ENCODE assay signal across 10 cellular contexts in the genomic region with DNA sequence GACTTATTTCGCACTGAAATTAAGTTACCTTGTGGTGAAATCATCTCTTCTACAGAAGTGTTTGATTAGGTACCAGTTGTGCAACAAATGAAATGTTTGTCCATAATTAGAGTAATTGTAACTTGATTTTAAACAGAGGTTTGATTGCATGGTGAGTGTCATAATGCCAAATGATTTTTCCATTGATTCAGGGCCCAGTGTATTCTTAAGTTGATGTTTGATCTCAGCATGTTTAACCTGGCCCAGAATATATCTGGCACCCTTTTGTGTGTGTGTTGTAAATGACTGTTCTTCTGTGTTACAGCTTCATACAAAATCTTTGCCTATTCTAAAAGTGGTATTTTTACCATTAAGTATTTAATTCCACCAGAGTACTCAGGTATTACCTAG. TPM values are rescaled to one million over a fixed set of nuclear protein-coding genes. Genes with fewer than 3 reads are reported as not detected.
DNase-seq lines count a peak whose midpoint lies in the region; ATAC-seq and TF ChIP-seq lines count a peak whose summit lies in the region.
"Had no signal": no experiment of that assay in that cellular context is flagged by ENCODE, and none has a peak within 500 bp of the region (broad histone marks: within the 10 kb centered on the region; RNA-seq: fewer than 3 reads in every experiment).

No MANE protein-coding gene starts in this region.

- no peak for TF ChIP-seq POLR2A in transverse colon (IDR thresholded peaks at IDR 0.05)

- in situ Hi-C loops in transverse colon (cut with MboI; ENCODE audit: low pct_ligation_motif_present in 1 of 4, low pct_unique_long_range_greater_than_20kb in 1 of 4, low sequenced_read_pairs in 3 of 4): no loop called here

- peak overlapping the region; percentile 31 for H3K27ac Mint-ChIP-seq in activated naive CD8-positive, alpha-beta T cell
- no peak overlapping the region for H3K27ac Mint-ChIP-seq in activated naive CD8-positive, alpha-beta T cell treated with anti-CD3 and anti-CD28 coated beads for 36 hours

- no peaks in the 10 kb centered on the region for H3K27me3 Mint-ChIP-seq in activated naive CD8-positive, alpha-beta T cell
- no peaks in the 10 kb centered on the region for H3K27me3 Mint-ChIP-seq in activated naive CD8-positive, alpha-beta T cell treated with anti-CD3 and anti-CD28 coated beads for 36 hours

- no peak for ATAC-seq in GM18909 (IDR thresholded peaks at IDR 0.05; ENCODE audit: poor library complexity, unreplicated experiment)

- H3K27ac ChIP-seq in transverse colon: peak overlapping the region in 3 of 4 donors; percentile 24 to 65 (median 64)
- H3K27ac ChIP-seq: ascending aorta had no signal

- H3K4me3 ChIP-seq in transverse colon: no peak overlapping the region
- H3K4me3 ChIP-seq: ascending aorta had no signal

- peaks cover 80% of the 10 kb centered on the region for H3K4me1 Mint-ChIP-seq in activated naive CD8-positive, alpha-beta T cell (ENCODE audit: low read depth)
- H3K4me1 Mint-ChIP-seq in activated naive CD8-positive, alpha-beta T cell treated with anti-CD3 and anti-CD28 coated beads for 36 hours: peaks cover 66% of the 10 kb centered on the region

- H3K36me3 ChIP-seq in transverse colon: no peaks in the 10 kb centered on the region
- H3K36me3 ChIP-seq: ascending aorta had no signal

- peaks cover 50% of the 10 kb centered on the region for H3K36me3 Mint-ChIP-seq in activated naive CD8-positive, alpha-beta T cell
- peaks cover 65% of the 10 kb centered on the region for H3K36me3 Mint-ChIP-seq in activated naive CD8-positive, alpha-beta T cell treated with anti-CD3 and anti-CD28 coated beads for 36 hours

- H3K9me3 Mint-ChIP-seq in activated naive CD8-positive, alpha-beta T cell (ENCODE audit: low read depth): no peaks in the 10 kb centered on the region
- H3K9me3 Mint-ChIP-seq in activated naive CD8-positive, alpha-beta T cell treated with anti-CD3 and anti-CD28 coated beads for 36 hours: no peaks in the 10 kb centered on the region

- H3K27me3 ChIP-seq in transverse colon: no peaks in the 10 kb centered on the region
- H3K27me3 ChIP-seq: ascending aorta had no signal

- intact Hi-C loops in transverse colon (cut with DNase I; ENCODE audit: low total_unique reads): no loop called here

- TF ChIP-seq CTCF in transverse colon (IDR thresholded peaks at IDR 0.05): no peak

- H3K4me3 Mint-ChIP-seq in activated naive CD8-positive, alpha-beta T cell: no peak overlapping the region
- no peak overlapping the region for H3K4me3 Mint-ChIP-seq in activated naive CD8-positive, alpha-beta T cell treated with anti-CD3 and anti-CD28 coated beads for 36 hours

- peaks cover 5 to 15% (median 8%) of the 10 kb centered on the region in 4 donors for H3K4me1 ChIP-seq in transverse colon
- H3K4me1 ChIP-seq: ascending aorta had no signal

- no peak for DNase-seq in activated naive CD8-positive, alpha-beta T cell treated with anti-CD3 and anti-CD28 coated beads for 36 hours
- DNase-seq in NCI-H2196 treated with DMSO at 0.1 percent for 48 hours (lab: John Stamatoyannopoulos, UW; ENCODE audit: unreplicated experiment) (peak; percentile 72), dermis blood vessel endothelial cell (peak; percentile 22), transverse colon (no peak), NAMALWA (ENCODE audit: low spot score) (no peak), HK-2 (ENCODE audit: unreplicated experiment) (no peak)
- DNase-seq: KG1 had no signal

- 94 to 100% methylated on average over 1 of the region's 1 CpG for WGBS in transverse colon (ENCODE audit: low coverage in 1 of 2), 2 donors

- TF ChIP-seq EP300 in transverse colon (IDR thresholded peaks at IDR 0.05; ENCODE audit: low read depth): no peak

- H3K9me3 ChIP-seq in transverse colon: no peaks in the 10 kb centered on the region
- H3K9me3 ChIP-seq: ascending aorta had no signal

RNA-seq across cellular contexts. Expression of a gene that starts 28.6 kb away (rescaled TPM):
- total RNA-seq in activated naive CD8-positive, alpha-beta T cell treated with anti-CD3 and anti-CD28 coated beads for 36 hours: 10 to 100 TPM; 22.3 to 24.5 TPM
- total RNA-seq in dermis blood vessel endothelial cell (6.4 and 8.5 TPM in 2 replicates), transverse colon (10 to 100 TPM in 2 of 4 donors, 1 to 10 TPM in 2; 7.0 to 10.5 (median 8.7) TPM)

Comparison
In these comparisons a context has a peak if more than half of its experiments do, and no peak if none do; other contexts are left out.
1. DNase-seq: peak in NCI-H2196 treated with DMSO at 0.1 percent for 48 hours (single experiment) and dermis blood vessel endothelial cell (single experiment); none in activated naive CD8-positive, alpha-beta T cell treated with anti-CD3 and anti-CD28 coated beads for 36 hours (single experiment), transverse colon (single experiment), NAMALWA (single experiment) and HK-2 (single experiment).